32 cellular contexts compared by ENCODE assay signal in genomic region chr7:120363414-120363813, GRCh38.
"Had no signal": no experiment of that assay in that cellular context is flagged by ENCODE, and none has a peak within 500 bp of the region (broad histone marks: within the 10 kb centered on the region; RNA-seq: fewer than 3 reads in every experiment).

No MANE protein-coding gene starts in this region.

- DNase-seq: activated B cell treated with CpG ODN at 0.5 μM for 24 hours; activated CD4-positive, alpha-beta memory T cell treated with anti-CD3 and anti-CD28 coated beads for 36 hours; activated CD4-positive, alpha-beta T cell treated with anti-CD3 and anti-CD28 coated beads for 4 hours; activated CD4-positive, alpha-beta T cell treated with anti-CD3 and anti-CD28 coated beads, Interleukin-2, amount 10 ng/mL, durations not matched to agents 24 days and 14 days; activated CD4-positive, alpha-beta T cell treated with anti-CD3 and anti-CD28 coated beads, Interleukin-2, amount 50 U/mL, for 1 hour; activated CD4-positive, alpha-beta T cell treated with anti-CD3 and anti-CD28 coated beads, Interleukin-2, amount 50 U/mL, for 4 hours; activated CD4-positive, CD25-positive, alpha-beta regulatory T cell treated with anti-CD3 and anti-CD28 coated beads, Interleukin-2, amount 50 U/mL, for 72 hours; activated CD8-positive, alpha-beta memory T cell treated with anti-CD3 and anti-CD28 coated beads, Interleukin-2, amount 50 U/mL, for 4 hours; activated CD8-positive, alpha-beta T cell treated with anti-CD3 and anti-CD28 coated beads for 36 hours; activated effector memory CD4-positive, alpha-beta T cell treated with anti-CD3 and anti-CD28 coated beads, Interleukin-2, amount 50 U/mL, for 16 hours; activated gamma-delta T cell treated with Interleukin-2 at 50 U/mL for 16 hours; activated naive CD4-positive, alpha-beta T cell; activated naive CD4-positive, alpha-beta T cell treated with anti-CD3 and anti-CD28 coated beads for 36 hours; activated naive CD4-positive, alpha-beta T cell treated with anti-CD3 and anti-CD28 coated beads, Interleukin-2, amount 50 U/mL, for 16 hours; activated naive CD8-positive, alpha-beta T cell treated with anti-CD3 and anti-CD28 coated beads for 36 hours; activated T-cell treated with anti-CD3 and anti-CD28 coated beads for 4 hours; activated T-cell treated with anti-CD3 and anti-CD28 coated beads, Interleukin-2, amount 50 U/mL, for 1 hour; activated T-cell treated with anti-CD3 and anti-CD28 coated beads, Interleukin-2, amount 50 U/mL, for 4 hours; activated T-cell treated with anti-CD3 and anti-CD28 coated beads, Interleukin-2, amount 50 U/mL, for 72 hours; adrenal gland; amniotic stem cell; aorta; body of pancreas; brain microvascular endothelial cell; central memory CD4-positive, alpha-beta T cell; T-helper 1 cell; T-helper 2 cell; T-helper 9 cell had no signal

- ATAC-seq: activated CD8-positive, alpha-beta T cell treated with anti-CD3 and anti-CD28 coated beads for 36 hours; activated naive CD4-positive, alpha-beta T cell treated with anti-CD3 and anti-CD28 coated beads, Interleukin-2, amount 50 U/mL, for 72 hours; activated T-cell treated with anti-CD3 and anti-CD28 coated beads, Interleukin-2, amount 50 U/mL, for 4 hours; activated T-cell treated with anti-CD3 and anti-CD28 coated beads, Interleukin-2, amount 50 U/mL, for 72 hours; activated T-helper 17 cell treated with anti-CD3 and anti-CD28 coated beads, Interleukin-2, amount 50 U/mL, for 72 hours; body of pancreas had no signal

- H3K9me3 ChIP-seq: adrenal gland, body of pancreas, breast epithelium had no signal

- H3K27me3 ChIP-seq: adrenal gland, body of pancreas, brain microvascular endothelial cell, breast epithelium had no signal

- H3K27ac ChIP-seq: adrenal gland, body of pancreas, brain microvascular endothelial cell, breast epithelium, VCaP had no signal

- H3K36me3 ChIP-seq: adrenal gland, brain microvascular endothelial cell, breast epithelium had no signal

- H3K4me3 ChIP-seq: adrenal gland, body of pancreas, breast epithelium had no signal

- H3K4me1 ChIP-seq: adrenal gland, body of pancreas, breast epithelium had no signal
